ENCODE assay signal across 1 cellular context in the genomic region with DNA sequence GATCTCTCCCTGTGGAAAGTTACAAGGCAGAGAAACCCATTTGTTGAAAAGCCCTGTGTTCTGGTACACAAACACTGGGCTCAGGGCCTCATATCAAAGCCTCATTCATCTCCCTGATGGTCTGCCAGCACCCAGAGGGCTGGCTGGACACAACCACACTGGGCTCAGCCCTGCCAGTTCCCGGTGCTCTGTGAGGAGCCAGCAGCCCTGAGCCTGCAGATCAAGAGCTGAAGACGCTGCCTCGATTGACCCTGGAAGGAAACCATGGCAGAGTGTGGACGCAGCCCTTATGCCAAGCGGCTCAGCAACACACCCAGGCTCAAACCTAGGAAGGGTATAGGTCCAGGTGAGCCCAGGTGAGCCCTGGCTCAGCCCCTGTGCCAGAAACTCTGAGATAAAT.
TF ChIP-seq lines count a peak whose summit lies in the region.

No MANE protein-coding gene starts in this region.

TF ChIP-seq in HepG2, 621 proteins besides CTCF, POLR2A, EP300 and RAD21 (continues in another document):
- 0 out of 2 replicates have a peak, but pooled peaks have one; percentile 6 for TF ChIP-seq ELF1 (CRISPR knock-in tag; IDR thresholded peaks at IDR 0.05)
- 0 out of 2 replicates have a peak, but pooled peaks have one; percentile 10 for TF ChIP-seq FOXP4 (CRISPR knock-in tag; IDR thresholded peaks at IDR 0.05)
- no peak for TF ChIP-seq NR1H2 (CRISPR knock-in tag; IDR thresholded peaks at IDR 0.05; ENCODE audit: borderline replicate concordance, low read depth)
- TF ChIP-seq MYPOP (CRISPR knock-in tag; IDR thresholded peaks at IDR 0.05): no peak; the same call in 1 of the 2 replicates
- peak; percentile 50 for TF ChIP-seq CCDC6 (CRISPR knock-in tag; IDR thresholded peaks at IDR 0.05)
- TF ChIP-seq CCAR2 (optimal IDR thresholded peaks at IDR 0.05; ENCODE audit: low read depth, low read length): no peak
- no peak for TF ChIP-seq NR2F6 (IDR thresholded peaks at IDR 0.05)
- TF ChIP-seq NR2F6 (CRISPR knock-in tag; IDR thresholded peaks at IDR 0.05): no peak
- no peak for TF ChIP-seq ASH2L (IDR thresholded peaks at IDR 0.05; ENCODE audit: insufficient read length, low read depth, low read length)
- peak; percentile 72; the same call in 1 of the 2 replicates for TF ChIP-seq ZNF768 (CRISPR knock-in tag; IDR thresholded peaks at IDR 0.05)
- TF ChIP-seq ZNF891 (CRISPR knock-in tag; IDR thresholded peaks at IDR 0.05): 0 out of 2 replicates have a peak, but pooled peaks have one; percentile 22
- TF ChIP-seq AGO2 (optimal IDR thresholded peaks at IDR 0.05; ENCODE audit: low read depth, low read length): peak; percentile 52
- TF ChIP-seq ZNF331 (CRISPR knock-in tag; IDR thresholded peaks at IDR 0.05): peak; percentile 72; the same call in 1 of the 2 replicates
- TF ChIP-seq ZNF451 (CRISPR knock-in tag; IDR thresholded peaks at IDR 0.05): 0 out of 2 replicates have a peak, but pooled peaks have one; percentile 25
- no peak for TF ChIP-seq ZNF234 (CRISPR knock-in tag; conservative IDR thresholded peaks at IDR 0.05)
- no peak for TF ChIP-seq MXD4 (CRISPR knock-in tag; IDR thresholded peaks at IDR 0.05)
- TF ChIP-seq SP1 (IDR thresholded peaks at IDR 0.05): no peak
- TF ChIP-seq SP1 (CRISPR knock-in tag; IDR thresholded peaks at IDR 0.05): 0 out of 2 replicates have a peak, but pooled peaks have one; percentile 1
- no peak for TF ChIP-seq SIN3B (IDR thresholded peaks at IDR 0.05; ENCODE audit: low read length)
- 0 out of 2 replicates have a peak, but pooled peaks have one; percentile 46 for TF ChIP-seq ZNF605 (CRISPR knock-in tag; IDR thresholded peaks at IDR 0.05)
- 0 out of 2 replicates have a peak, but pooled peaks have one; percentile 16 for TF ChIP-seq TOPORS (CRISPR knock-in tag; IDR thresholded peaks at IDR 0.05)
- 0 out of 2 replicates have a peak, but pooled peaks have one; percentile 70 for TF ChIP-seq ZNF784 (CRISPR knock-in tag; IDR thresholded peaks at IDR 0.05; ENCODE audit: borderline replicate concordance)
- 0 out of 2 replicates have a peak, but pooled peaks have one; percentile 5 for TF ChIP-seq ZNF878 (CRISPR knock-in tag; IDR thresholded peaks at IDR 0.05)
- 0 out of 2 replicates have a peak, but pooled peaks have one; percentile 14 for TF ChIP-seq GMEB1 (CRISPR knock-in tag; IDR thresholded peaks at IDR 0.05; ENCODE audit: borderline replicate concordance)
- TF ChIP-seq SOX13 (IDR thresholded peaks at IDR 0.05): no peak
- TF ChIP-seq SOX13 (CRISPR knock-in tag; conservative IDR thresholded peaks at IDR 0.05 in 1 of 2, IDR thresholded peaks at IDR 0.05 in 1 of 2): peak in 1 of 2 experiments; percentile 67; a peak in 1 of 4 replicates
- TF ChIP-seq NCOA5 (CRISPR knock-in tag; IDR thresholded peaks at IDR 0.05): no peak
- TF ChIP-seq KMT2B (CRISPR knock-in tag; IDR thresholded peaks at IDR 0.05): no peak
- no peak for TF ChIP-seq PRDM4 (CRISPR knock-in tag; IDR thresholded peaks at IDR 0.05; ENCODE audit: borderline replicate concordance)
- TF ChIP-seq, protein P1, sequence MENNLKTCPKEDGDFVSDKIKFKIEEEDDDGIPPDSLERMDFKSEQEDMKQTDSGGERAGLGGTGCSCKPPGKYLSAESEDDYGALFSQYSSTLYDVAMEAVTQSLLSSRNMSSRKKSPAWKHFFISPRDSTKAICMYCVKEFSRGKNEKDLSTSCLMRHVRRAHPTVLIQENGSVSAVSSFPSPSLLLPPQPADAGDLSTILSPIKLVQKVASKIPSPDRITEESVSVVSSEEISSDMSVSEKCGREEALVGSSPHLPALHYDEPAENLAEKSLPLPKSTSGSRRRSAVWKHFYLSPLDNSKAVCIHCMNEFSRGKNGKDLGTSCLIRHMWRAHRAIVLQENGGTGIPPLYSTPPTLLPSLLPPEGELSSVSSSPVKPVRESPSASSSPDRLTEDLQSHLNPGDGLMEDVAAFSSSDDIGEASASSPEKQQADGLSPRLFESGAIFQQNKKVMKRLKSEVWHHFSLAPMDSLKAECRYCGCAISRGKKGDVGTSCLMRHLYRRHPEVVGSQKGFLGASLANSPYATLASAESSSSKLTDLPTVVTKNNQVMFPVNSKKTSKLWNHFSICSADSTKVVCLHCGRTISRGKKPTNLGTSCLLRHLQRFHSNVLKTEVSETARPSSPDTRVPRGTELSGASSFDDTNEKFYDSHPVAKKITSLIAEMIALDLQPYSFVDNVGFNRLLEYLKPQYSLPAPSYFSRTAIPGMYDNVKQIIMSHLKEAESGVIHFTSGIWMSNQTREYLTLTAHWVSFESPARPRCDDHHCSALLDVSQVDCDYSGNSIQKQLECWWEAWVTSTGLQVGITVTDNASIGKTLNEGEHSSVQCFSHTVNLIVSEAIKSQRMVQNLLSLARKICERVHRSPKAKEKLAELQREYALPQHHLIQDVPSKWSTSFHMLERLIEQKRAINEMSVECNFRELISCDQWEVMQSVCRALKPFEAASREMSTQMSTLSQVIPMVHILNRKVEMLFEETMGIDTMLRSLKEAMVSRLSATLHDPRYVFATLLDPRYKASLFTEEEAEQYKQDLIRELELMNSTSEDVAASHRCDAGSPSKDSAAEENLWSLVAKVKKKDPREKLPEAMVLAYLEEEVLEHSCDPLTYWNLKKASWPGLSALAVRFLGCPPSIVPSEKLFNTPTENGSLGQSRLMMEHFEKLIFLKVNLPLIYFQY (CRISPR knock-in tag; IDR thresholded peaks at IDR 0.05; ENCODE audit: borderline replicate concordance): 0 out of 2 replicates have a peak, but pooled peaks have one; percentile 42
- TF ChIP-seq HOMEZ (CRISPR knock-in tag; IDR thresholded peaks at IDR 0.05; ENCODE audit: low read depth): peak; percentile 10; the same call in 1 of the 2 replicates
- TF ChIP-seq, protein P2, sequence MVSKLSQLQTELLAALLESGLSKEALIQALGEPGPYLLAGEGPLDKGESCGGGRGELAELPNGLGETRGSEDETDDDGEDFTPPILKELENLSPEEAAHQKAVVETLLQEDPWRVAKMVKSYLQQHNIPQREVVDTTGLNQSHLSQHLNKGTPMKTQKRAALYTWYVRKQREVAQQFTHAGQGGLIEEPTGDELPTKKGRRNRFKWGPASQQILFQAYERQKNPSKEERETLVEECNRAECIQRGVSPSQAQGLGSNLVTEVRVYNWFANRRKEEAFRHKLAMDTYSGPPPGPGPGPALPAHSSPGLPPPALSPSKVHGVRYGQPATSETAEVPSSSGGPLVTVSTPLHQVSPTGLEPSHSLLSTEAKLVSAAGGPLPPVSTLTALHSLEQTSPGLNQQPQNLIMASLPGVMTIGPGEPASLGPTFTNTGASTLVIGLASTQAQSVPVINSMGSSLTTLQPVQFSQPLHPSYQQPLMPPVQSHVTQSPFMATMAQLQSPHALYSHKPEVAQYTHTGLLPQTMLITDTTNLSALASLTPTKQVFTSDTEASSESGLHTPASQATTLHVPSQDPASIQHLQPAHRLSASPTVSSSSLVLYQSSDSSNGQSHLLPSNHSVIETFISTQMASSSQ (IDR thresholded peaks at IDR 0.05; ENCODE audit: low read depth): no peak
- TF ChIP-seq, protein P2 (CRISPR knock-in tag; IDR thresholded peaks at IDR 0.05; ENCODE audit: borderline replicate concordance): peak; percentile 35; the same call in 1 of the 2 replicates
- TF ChIP-seq POLR2AphosphoS2 (IDR thresholded peaks at IDR 0.05; ENCODE audit: low read depth, low read length): no peak
- peak; percentile 67 for TF ChIP-seq ZEB1 (IDR thresholded peaks at IDR 0.05; ENCODE audit: insufficient replicate concordance, low read depth)
- 0 out of 2 replicates have a peak, but pooled peaks have one; percentile 41 for TF ChIP-seq ZSCAN29 (CRISPR knock-in tag; conservative IDR thresholded peaks at IDR 0.05)
- TF ChIP-seq PHF8 (CRISPR knock-in tag; IDR thresholded peaks at IDR 0.05): 0 out of 2 replicates have a peak, but pooled peaks have one; percentile 17
- TF ChIP-seq ZNF274 (CRISPR knock-in tag; IDR thresholded peaks at IDR 0.05): peak; percentile 61; the same call in 1 of the 2 replicates
- TF ChIP-seq MED1 (CRISPR knock-in tag; IDR thresholded peaks at IDR 0.05): no peak
- peak; percentile 35; the same call in 1 of the 2 replicates for TF ChIP-seq ZNF629 (CRISPR knock-in tag; conservative IDR thresholded peaks at IDR 0.05)
- TF ChIP-seq ZNF121 (CRISPR knock-in tag; IDR thresholded peaks at IDR 0.05): no peak
- peak; percentile 71; the same call in 1 of the 2 replicates for TF ChIP-seq ZSCAN21 (CRISPR knock-in tag; IDR thresholded peaks at IDR 0.05; ENCODE audit: borderline replicate concordance)
- TF ChIP-seq GFI1 (CRISPR knock-in tag; IDR thresholded peaks at IDR 0.05; ENCODE audit: borderline replicate concordance): 0 out of 2 replicates have a peak, but pooled peaks have one; percentile 10
